ENCODE assay signal across 1 cellular context in genomic region chr6:118895241-118895561, GRCh38.
TF ChIP-seq lines count a peak whose summit lies in the region.

No MANE protein-coding gene starts in this region.

TF ChIP-seq in IMR-90, 13 proteins besides CTCF, POLR2A, EP300 and RAD21 (continued from another document):
- TF ChIP-seq MXI1 (IDR thresholded peaks at IDR 0.05; ENCODE audit: borderline replicate concordance, low read depth, low read length) (no peak; the same call in 1 of the 2 replicates), MAFK (IDR thresholded peaks at IDR 0.05; ENCODE audit: low read depth, low read length) (no peak), ELK1 (IDR thresholded peaks at IDR 0.05; ENCODE audit: borderline replicate concordance, low read depth, low read length) (no peak), CHD1 (IDR thresholded peaks at IDR 0.05; ENCODE audit: low read depth, low read length) (no peak), MAZ (IDR thresholded peaks at IDR 0.05; ENCODE audit: borderline replicate concordance, low read depth, low read length) (no peak), RFX5 (IDR thresholded peaks at IDR 0.05; ENCODE audit: low read depth, low read length) (no peak)
